In the genomic region with DNA sequence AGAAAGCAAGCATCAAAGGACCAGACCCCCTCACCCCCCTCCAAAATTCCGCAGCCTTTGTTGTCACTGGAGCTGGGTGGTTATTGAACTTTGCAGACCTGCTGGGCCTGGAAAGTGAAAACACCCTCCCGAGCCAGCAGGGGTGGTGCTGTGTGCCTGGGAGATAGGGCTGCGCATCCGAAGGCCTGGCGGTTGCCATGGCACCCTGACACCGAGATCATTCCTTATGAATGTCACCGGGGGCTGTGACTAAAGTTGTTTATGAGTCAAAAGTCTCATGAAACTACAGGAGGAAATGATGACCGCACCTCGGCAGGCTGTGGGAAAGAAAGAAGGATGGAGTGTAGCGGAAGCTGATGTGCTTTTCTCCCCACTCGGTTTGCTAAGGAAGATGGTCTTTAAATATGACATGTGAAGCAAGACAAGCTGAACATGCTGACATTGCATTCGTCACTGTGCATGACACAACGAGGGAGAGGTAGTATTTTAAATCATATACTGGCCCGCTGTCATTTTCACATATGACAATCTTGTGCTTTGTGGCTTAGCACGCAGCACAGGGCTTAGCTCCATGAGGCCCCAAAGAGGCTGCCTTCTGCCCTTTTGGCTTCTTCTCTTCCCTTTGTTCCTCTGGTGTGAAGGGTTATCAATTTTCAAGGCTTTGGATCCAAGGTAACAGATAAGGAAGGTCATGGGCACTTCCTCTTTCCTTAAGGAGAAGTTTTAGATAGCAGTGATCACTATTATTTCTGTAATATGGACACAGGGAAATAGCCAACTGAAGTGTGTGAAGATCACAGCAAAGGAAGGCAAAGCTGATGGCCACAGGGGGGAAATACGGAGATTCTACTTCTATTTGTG, we compare ENCODE assay signal across 8 cellular contexts.
DNase-seq lines count a peak whose midpoint lies in the region; ATAC-seq and FAIRE-seq lines count a peak whose summit lies in the region.

No MANE protein-coding gene starts in this region.

- WGBS in neuronal stem cell (ENCODE audit: extremely low coverage in 2 of 2, insufficient read length in 2 of 2, insufficient replicate concordance in 1 of 2), 2 donors: no CpG with 5 or more reads among the region's 16 CpGs
- 65 to 67% methylated on average over 16 of the region's 16 CpGs for WGBS in aorta, 2 donors

- H3K4me1 Mint-ChIP-seq in activated CD4-positive, alpha-beta T cell treated with anti-CD3 and anti-CD28 coated beads for 36 hours: no peaks in the 10 kb centered on the region
- H3K4me1 Mint-ChIP-seq in activated CD4-positive, alpha-beta T cell treated with anti-CD3 and anti-CD28 coated beads, Interleukin-2, amount 10 ng/mL, durations not matched to agents 7 days and 5 days: peaks cover 5% of the 10 kb centered on the region
- H3K4me1 Mint-ChIP-seq in effector memory CD8-positive, alpha-beta T cell (ENCODE audit: low read depth in 2 of 2): no peaks in the 10 kb centered on the region
- H3K4me1 Mint-ChIP-seq in activated T-helper 2 cell treated with anti-CD3 and anti-CD28 coated beads, Interferon-gamma antibody, Interleukin-2, Interleukin-4, amounts not matched to agents 10 μg/mL and 5 μg/mL and 100 μg/mL, durations not matched to agents 14 hours and 24 hours and 36 hours (ENCODE audit: low read depth): peaks cover 8% of the 10 kb centered on the region

- H4K91ac ChIP-seq in neuronal stem cell (ENCODE audit: low read depth, low read length, poor library complexity): no peak overlapping the region

- H3K27ac Mint-ChIP-seq in activated CD4-positive, alpha-beta T cell treated with anti-CD3 and anti-CD28 coated beads for 36 hours: no peak overlapping the region
- H3K27ac Mint-ChIP-seq in activated CD4-positive, alpha-beta T cell treated with anti-CD3 and anti-CD28 coated beads, Interleukin-2, amount 10 ng/mL, durations not matched to agents 7 days and 5 days: no peak overlapping the region
- H3K27ac Mint-ChIP-seq in effector memory CD8-positive, alpha-beta T cell: peak overlapping the region in 1 of 2 donors; percentile 13
- no peak overlapping the region for H3K27ac Mint-ChIP-seq in activated T-helper 2 cell treated with anti-CD3 and anti-CD28 coated beads, Interferon-gamma antibody, Interleukin-2, Interleukin-4, amounts not matched to agents 10 μg/mL and 5 μg/mL and 100 μg/mL, durations not matched to agents 14 hours and 24 hours and 36 hours

- no peak overlapping the region for H2BK5ac ChIP-seq in neuronal stem cell (ENCODE audit: low read length)

- no peak overlapping the region for H2BK12ac ChIP-seq in neuronal stem cell (ENCODE audit: low read length)

- H3K4me3 ChIP-seq in neuronal stem cell (ENCODE audit: low read length in 2 of 2): peak overlapping the region in 1 of 2 donors; percentile 27
- no peak overlapping the region for H3K4me3 ChIP-seq in aorta (ENCODE audit: low read length in 2 of 2)

- no peak overlapping the region for H2BK120ac ChIP-seq in neuronal stem cell (ENCODE audit: low read depth, low read length)

- no peak overlapping the region for H3K14ac ChIP-seq in neuronal stem cell (ENCODE audit: low read length)

- DNase-seq in activated CD4-positive, alpha-beta T cell treated with anti-CD3 and anti-CD28 coated beads for 36 hours: peak; percentile 38
- no peak for DNase-seq in activated CD4-positive, alpha-beta T cell treated with anti-CD3 and anti-CD28 coated beads, Interleukin-2, amount 10 ng/mL, durations not matched to agents 7 days and 5 days
- peak; percentile 10 for DNase-seq in RCC 7860 (ENCODE audit: low spot score)
- DNase-seq in effector memory CD8-positive, alpha-beta T cell: no peak
- DNase-seq in neuronal stem cell (ENCODE audit: low spot score): peak; percentile 68
- no peak for DNase-seq in activated T-helper 2 cell treated with anti-CD3 and anti-CD28 coated beads, Interferon-gamma antibody, Interleukin-2, Interleukin-4, amounts not matched to agents 10 μg/mL and 5 μg/mL and 100 μg/mL, durations not matched to agents 14 hours and 24 hours and 36 hours (ENCODE audit: low spot score)
- DNase-seq in aorta: no peak

- H3K4me3 Mint-ChIP-seq in activated CD4-positive, alpha-beta T cell treated with anti-CD3 and anti-CD28 coated beads for 36 hours: no peak overlapping the region
- no peak overlapping the region for H3K4me3 Mint-ChIP-seq in activated CD4-positive, alpha-beta T cell treated with anti-CD3 and anti-CD28 coated beads, Interleukin-2, amount 10 ng/mL, durations not matched to agents 7 days and 5 days
- no peak overlapping the region for H3K4me3 Mint-ChIP-seq in effector memory CD8-positive, alpha-beta T cell
- no peak overlapping the region for H3K4me3 Mint-ChIP-seq in activated T-helper 2 cell treated with anti-CD3 and anti-CD28 coated beads, Interferon-gamma antibody, Interleukin-2, Interleukin-4, amounts not matched to agents 10 μg/mL and 5 μg/mL and 100 μg/mL, durations not matched to agents 14 hours and 24 hours and 36 hours (ENCODE audit: low read depth)

- CTCF ChIA-PET in activated CD4-positive, alpha-beta T cell treated with anti-CD3 and anti-CD28 coated beads for 36 hours (lab: Charles Lee): interaction anchor here (0.9 kb wide), 1 partner anchor 25 kb away, joined by 3 read pairs; no protein-coding TSS in a partner anchor
- CTCF ChIA-PET in activated CD4-positive, alpha-beta T cell treated with anti-CD3 and anti-CD28 coated beads, Interleukin-2, amount 10 ng/mL, durations not matched to agents 7 days and 5 days (lab: Charles Lee): interaction anchor here (0.5 to 0.6 kb wide), 2 partner anchors 25 to 567 kb away, joined by 3 read pairs; no protein-coding TSS in a partner anchor

- H3K23ac ChIP-seq in neuronal stem cell (ENCODE audit: low read depth, low read length, poor library complexity): no peak overlapping the region

- no peak overlapping the region for H2AK5ac ChIP-seq in neuronal stem cell (ENCODE audit: low read depth, low read length)

- H3K4me2 ChIP-seq in neuronal stem cell (ENCODE audit: insufficient read depth, low read length, poor library complexity, severe bottlenecking): no peak overlapping the region

- H3K27me3 Mint-ChIP-seq in activated CD4-positive, alpha-beta T cell treated with anti-CD3 and anti-CD28 coated beads for 36 hours: no peaks in the 10 kb centered on the region
- H3K27me3 Mint-ChIP-seq in activated CD4-positive, alpha-beta T cell treated with anti-CD3 and anti-CD28 coated beads, Interleukin-2, amount 10 ng/mL, durations not matched to agents 7 days and 5 days: no peaks in the 10 kb centered on the region
- peaks cover 0 to 7% of the 10 kb centered on the region in 2 donors for H3K27me3 Mint-ChIP-seq in effector memory CD8-positive, alpha-beta T cell
- H3K27me3 Mint-ChIP-seq in activated T-helper 2 cell treated with anti-CD3 and anti-CD28 coated beads, Interferon-gamma antibody, Interleukin-2, Interleukin-4, amounts not matched to agents 10 μg/mL and 5 μg/mL and 100 μg/mL, durations not matched to agents 14 hours and 24 hours and 36 hours (ENCODE audit: low read depth): no peaks in the 10 kb centered on the region

- H3K27me3 ChIP-seq in neuronal stem cell (ENCODE audit: control insufficient read depth in 3 of 3, insufficient read depth in 3 of 3, low read depth in 1 of 3, low read length in 3 of 3): peaks cover 0 to 6% (median 0%) of the 10 kb centered on the region in 3 experiments
- no peaks in the 10 kb centered on the region for H3K27me3 ChIP-seq in aorta (ENCODE audit: control insufficient read depth in 1 of 2, insufficient read depth in 2 of 2, low read length in 1 of 2)

- no peaks in the 10 kb centered on the region for H3K36me3 Mint-ChIP-seq in activated CD4-positive, alpha-beta T cell treated with anti-CD3 and anti-CD28 coated beads for 36 hours (ENCODE audit: low read depth)
- no peaks in the 10 kb centered on the region for H3K36me3 Mint-ChIP-seq in activated CD4-positive, alpha-beta T cell treated with anti-CD3 and anti-CD28 coated beads, Interleukin-2, amount 10 ng/mL, durations not matched to agents 7 days and 5 days (ENCODE audit: low read depth)
- H3K36me3 Mint-ChIP-seq in effector memory CD8-positive, alpha-beta T cell (ENCODE audit: insufficient read depth): no peaks in the 10 kb centered on the region
- no peaks in the 10 kb centered on the region for H3K36me3 Mint-ChIP-seq in activated T-helper 2 cell treated with anti-CD3 and anti-CD28 coated beads, Interferon-gamma antibody, Interleukin-2, Interleukin-4, amounts not matched to agents 10 μg/mL and 5 μg/mL and 100 μg/mL, durations not matched to agents 14 hours and 24 hours and 36 hours (ENCODE audit: low read depth)

- no peak overlapping the region for H2BK15ac ChIP-seq in neuronal stem cell (ENCODE audit: low read length)

- peaks cover 6 to 18% of the 10 kb centered on the region in 2 donors for H3K9me3 ChIP-seq in neuronal stem cell (replicated peaks in 1 of 2; ENCODE audit: control insufficient read depth in 2 of 2, insufficient read depth in 1 of 2, low read depth in 1 of 2, low read length in 2 of 2)
- H3K9me3 ChIP-seq in aorta (ENCODE audit: control insufficient read depth, low read length): no peaks in the 10 kb centered on the region

- H3K4me1 ChIP-seq in neuronal stem cell (ENCODE audit: control insufficient read depth in 2 of 2, insufficient read depth in 1 of 2, low read depth in 1 of 2, low read length in 2 of 2): peaks cover 19 to 28% of the 10 kb centered on the region in 2 donors
- no peaks in the 10 kb centered on the region for H3K4me1 ChIP-seq in aorta (ENCODE audit: control insufficient read depth in 1 of 2, insufficient read depth in 2 of 2, low read length in 2 of 2)

- intact Hi-C loops in activated CD4-positive, alpha-beta T cell treated with anti-CD3 and anti-CD28 coated beads for 36 hours (cut with DNase I, micrococcal nuclease): no loop called here
- intact Hi-C loops in activated T-helper 2 cell treated with anti-CD3 and anti-CD28 coated beads, Interferon-gamma antibody, Interleukin-2, Interleukin-4, amounts not matched to agents 10 μg/mL and 5 μg/mL and 100 μg/mL, durations not matched to agents 14 hours and 24 hours and 36 hours (cut with micrococcal nuclease): loop anchor here (2.0 kb wide), 1 partner anchor 67 kb away; no protein-coding TSS in a partner anchor
- intact Hi-C loops in aorta (cut with DNase I): no loop called here

- H3K27ac ChIP-seq in neuronal stem cell (replicated peaks; ENCODE audit: low read length) (no peak overlapping the region), aorta (ENCODE audit: low read depth in 1 of 2, low read length in 2 of 2) (no peak overlapping the region)

- H3K4ac ChIP-seq in neuronal stem cell (ENCODE audit: low read length): no peak overlapping the region

- no peaks in the 10 kb centered on the region for H3K79me1 ChIP-seq in neuronal stem cell (ENCODE audit: low read depth, low read length)

- no peak overlapping the region for H3K9ac ChIP-seq in neuronal stem cell (ENCODE audit: low read depth, low read length, poor library complexity)

- H3K9me3 Mint-ChIP-seq in activated CD4-positive, alpha-beta T cell treated with anti-CD3 and anti-CD28 coated beads for 36 hours (ENCODE audit: low read depth): peaks cover 5% of the 10 kb centered on the region
- peaks cover 12% of the 10 kb centered on the region for H3K9me3 Mint-ChIP-seq in activated CD4-positive, alpha-beta T cell treated with anti-CD3 and anti-CD28 coated beads, Interleukin-2, amount 10 ng/mL, durations not matched to agents 7 days and 5 days
- H3K9me3 Mint-ChIP-seq in effector memory CD8-positive, alpha-beta T cell: peaks cover 0 to 2% of the 10 kb centered on the region in 2 donors
- H3K9me3 Mint-ChIP-seq in activated T-helper 2 cell treated with anti-CD3 and anti-CD28 coated beads, Interferon-gamma antibody, Interleukin-2, Interleukin-4, amounts not matched to agents 10 μg/mL and 5 μg/mL and 100 μg/mL, durations not matched to agents 14 hours and 24 hours and 36 hours: peaks cover 5% of the 10 kb centered on the region

- H3K36me3 ChIP-seq in neuronal stem cell (replicated peaks in 1 of 2; ENCODE audit: control insufficient read depth in 2 of 2, insufficient read depth in 2 of 2, low read length in 2 of 2) (peaks cover 0 to 42% of the 10 kb centered on the region in 2 donors), aorta (ENCODE audit: control insufficient read depth in 1 of 2, insufficient read depth in 2 of 2, low read length in 1 of 2) (peaks cover 0 to 6% of the 10 kb centered on the region in 2 donors)

- ATAC-seq in activated CD4-positive, alpha-beta T cell treated with anti-CD3 and anti-CD28 coated beads for 36 hours: peak; percentile 73
- ATAC-seq in effector memory CD8-positive, alpha-beta T cell (replicated peaks): peak; percentile 37
- ATAC-seq in GM18858 (IDR thresholded peaks at IDR 0.05; ENCODE audit: unreplicated experiment) (no peak), aorta (ENCODE audit: low FRiP score) (no peak)

- peak overlapping the region; percentile 26 for H2AFZ ChIP-seq in neuronal stem cell (ENCODE audit: low read length)

- no peak overlapping the region for H3K18ac ChIP-seq in neuronal stem cell (ENCODE audit: low read length)

- no peak overlapping the region for H4K8ac ChIP-seq in neuronal stem cell (ENCODE audit: low read depth, low read length)

- POLR2A ChIA-PET in activated CD4-positive, alpha-beta T cell treated with anti-CD3 and anti-CD28 coated beads for 36 hours (lab: Charles Lee): no interaction called here
- POLR2A ChIA-PET in activated CD4-positive, alpha-beta T cell treated with anti-CD3 and anti-CD28 coated beads, Interleukin-2, amount 10 ng/mL, durations not matched to agents 7 days and 5 days (lab: Charles Lee): no interaction called here

- no peak for FAIRE-seq in RCC 7860 (lab: Jason Lieb, UNC)

Comparison
In these comparisons a context has a peak if more than half of its experiments do, and no peak if none do; other contexts are left out.
1. DNase-seq: peak in activated CD4-positive, alpha-beta T cell treated with anti-CD3 and anti-CD28 coated beads for 36 hours (single experiment), RCC 7860 (single experiment) and neuronal stem cell (single experiment); none in activated CD4-positive, alpha-beta T cell treated with anti-CD3 and anti-CD28 coated beads, Interleukin-2, amount 10 ng/mL, durations not matched to agents 7 days and 5 days (single experiment), effector memory CD8-positive, alpha-beta T cell (0 of 3), activated T-helper 2 cell treated with anti-CD3 and anti-CD28 coated beads, Interferon-gamma antibody, Interleukin-2, Interleukin-4, amounts not matched to agents 10 μg/mL and 5 μg/mL and 100 μg/mL, durations not matched to agents 14 hours and 24 hours and 36 hours (single experiment) and aorta (0 of 2).
2. ATAC-seq: peak in activated CD4-positive, alpha-beta T cell treated with anti-CD3 and anti-CD28 coated beads for 36 hours (single experiment) and effector memory CD8-positive, alpha-beta T cell (single experiment); none in GM18858 (single experiment) and aorta (single experiment).